1 cellular context compared by ENCODE assay signal in genomic region chr2:233163486-233164103, GRCh38.
TF ChIP-seq lines count a peak whose summit lies in the region.

No MANE protein-coding gene starts in this region.

TF ChIP-seq in K562, 482 proteins besides CTCF, POLR2A, EP300 and RAD21 (continued from another document):
- no peak for TF ChIP-seq ZNF592 (IDR thresholded peaks at IDR 0.05)
- TF ChIP-seq ATF3 (IDR thresholded peaks at IDR 0.05): no peak
- TF ChIP-seq ATF3 (CRISPR knock-in tag; conservative IDR thresholded peaks at IDR 0.05): no peak
- no peak for TF ChIP-seq REST (CRISPR knock-in tag; IDR thresholded peaks at IDR 0.05; ENCODE audit: low read depth)
- TF ChIP-seq CXXC5 (CRISPR knock-in tag; IDR thresholded peaks at IDR 0.05): no peak
- no peak for TF ChIP-seq ZNF785 (CRISPR knock-in tag; IDR thresholded peaks at IDR 0.05)
- TF ChIP-seq NR1H2 (CRISPR knock-in tag; IDR thresholded peaks at IDR 0.05): no peak
- no peak for TF ChIP-seq PHB2 (IDR thresholded peaks at IDR 0.05; ENCODE audit: low read depth)
- no peak for TF ChIP-seq PYGO2 (tag; IDR thresholded peaks at IDR 0.05)
- TF ChIP-seq DDX20 (tag; IDR thresholded peaks at IDR 0.05; ENCODE audit: low read depth): no peak
